ENCODE assay signal across 10 cellular contexts in genomic region chr11:108278546-108278945, GRCh38. TPM values are rescaled to one million over a fixed set of nuclear protein-coding genes. Genes with fewer than 3 reads are reported as not detected.
DNase-seq lines count a peak whose midpoint lies in the region; ATAC-seq and TF ChIP-seq lines count a peak whose summit lies in the region.
"Had no signal": no experiment of that assay in that cellular context is flagged by ENCODE, and none has a peak within 500 bp of the region (broad histone marks: within the 10 kb centered on the region; RNA-seq: fewer than 3 reads in every experiment).

No MANE protein-coding gene starts in this region.

- H3K27ac Mint-ChIP-seq in neural crest cell (ENCODE audit: unreplicated experiment) = peak overlapping the region; percentile 52
- H3K27ac Mint-ChIP-seq: activated naive CD8-positive, alpha-beta T cell treated with anti-CD3 and anti-CD28 coated beads, Interleukin-2, amount 10 ng/mL, durations not matched to agents 7 days and 5 days had no signal

- DNase-seq in ELF-1 (ENCODE audit: low read depth, low spot score) = peak; percentile 20
- peak; percentile 96 for DNase-seq in NCI-H524 treated with DMSO at 0.1 percent for 48 hours (lab: John Stamatoyannopoulos, UW)
- DNase-seq in fibroblast of the aortic adventitia (ENCODE audit: low read depth) = peak; percentile 14
- no peak for DNase-seq in neural crest cell (ENCODE audit: low read depth, low spot score)
- no peak for DNase-seq in activated CD4-positive, alpha-beta T cell treated with anti-CD3 and anti-CD28 coated beads for 1 hour
- DNase-seq in superior temporal gyrus (ENCODE audit: extremely low spot score) = no peak
- DNase-seq in SK-N-DZ (ENCODE audit: low spot score) = no peak
- DNase-seq: activated naive CD8-positive, alpha-beta T cell treated with anti-CD3 and anti-CD28 coated beads, Interleukin-2, amount 10 ng/mL, durations not matched to agents 7 days and 5 days had no signal

- TF ChIP-seq CTCF in fibroblast of the aortic adventitia (IDR thresholded peaks at IDR 0.05; ENCODE audit: insufficient read depth, low read length) (no peak), neural crest cell (conservative IDR thresholded peaks at IDR 0.05) (no peak)

- peaks cover 40% of the 10 kb centered on the region for H3K36me3 Mint-ChIP-seq in neural crest cell (ENCODE audit: low read depth)

- peak overlapping the region; percentile 14 for H3K4me3 Mint-ChIP-seq in neural crest cell
- H3K4me3 Mint-ChIP-seq: activated naive CD8-positive, alpha-beta T cell treated with anti-CD3 and anti-CD28 coated beads, Interleukin-2, amount 10 ng/mL, durations not matched to agents 7 days and 5 days had no signal

- H3K9me3 Mint-ChIP-seq in neural crest cell = peaks cover 17% of the 10 kb centered on the region

- no peaks in the 10 kb centered on the region for H3K27me3 Mint-ChIP-seq in neural crest cell (ENCODE audit: low read depth)
- H3K27me3 Mint-ChIP-seq: activated naive CD8-positive, alpha-beta T cell treated with anti-CD3 and anti-CD28 coated beads, Interleukin-2, amount 10 ng/mL, durations not matched to agents 7 days and 5 days had no signal

- no peak overlapping the region for H3K4me3 ChIP-seq in fibroblast of the aortic adventitia (ENCODE audit: low read depth, low read length)
- H3K4me3 ChIP-seq: K562 had no signal

- peaks cover 21% of the 10 kb centered on the region for H3K4me1 Mint-ChIP-seq in neural crest cell

- no peak for ATAC-seq in GM21619 (IDR thresholded peaks at IDR 0.05; ENCODE audit: unreplicated experiment)
- ATAC-seq: K562 had no signal

RNA-seq across cellular contexts. Expression of gene ATM, which starts 55.7 kb away (rescaled TPM):
- total RNA-seq in fibroblast of the aortic adventitia (ENCODE audit: low replicate concordance) (94.4 and 291 TPM in 2 replicates), neural crest cell (68.5 and 77.3 TPM in 2 replicates)
- 28.2 and 36.1 TPM in 2 replicates for polyA plus RNA-seq in SK-N-DZ (2014; cell fraction: cytosol; rRNA removed)
- polyA plus RNA-seq in SK-N-DZ (2014; cell fraction: nucleus; rRNA removed) = 27.2 and 49.0 TPM in 2 replicates

RNA-seq across cellular contexts. Expression of gene NPAT, which starts 56.1 kb away (rescaled TPM):
- 6.9 and 28.9 TPM in 2 replicates for total RNA-seq in fibroblast of the aortic adventitia (ENCODE audit: low replicate concordance)
- total RNA-seq in neural crest cell = 14.5 and 17.1 TPM in 2 replicates
- 7.3 TPM in 2 replicates for polyA plus RNA-seq in SK-N-DZ (2014; cell fraction: cytosol; rRNA removed)
- polyA plus RNA-seq in SK-N-DZ (2014; cell fraction: nucleus; rRNA removed) = 8.2 and 17.0 TPM in 2 replicates

Comparison
In these comparisons a context has a peak if more than half of its experiments do, and no peak if none do; other contexts are left out.
1. DNase-seq: peak in ELF-1 (single experiment), NCI-H524 treated with DMSO at 0.1 percent for 48 hours (single experiment) and fibroblast of the aortic adventitia (single experiment); none in neural crest cell (single experiment), activated CD4-positive, alpha-beta T cell treated with anti-CD3 and anti-CD28 coated beads for 1 hour (single experiment), superior temporal gyrus (single experiment) and SK-N-DZ (single experiment).